ENCODE assay signal across 8 cellular contexts in the genomic region with DNA sequence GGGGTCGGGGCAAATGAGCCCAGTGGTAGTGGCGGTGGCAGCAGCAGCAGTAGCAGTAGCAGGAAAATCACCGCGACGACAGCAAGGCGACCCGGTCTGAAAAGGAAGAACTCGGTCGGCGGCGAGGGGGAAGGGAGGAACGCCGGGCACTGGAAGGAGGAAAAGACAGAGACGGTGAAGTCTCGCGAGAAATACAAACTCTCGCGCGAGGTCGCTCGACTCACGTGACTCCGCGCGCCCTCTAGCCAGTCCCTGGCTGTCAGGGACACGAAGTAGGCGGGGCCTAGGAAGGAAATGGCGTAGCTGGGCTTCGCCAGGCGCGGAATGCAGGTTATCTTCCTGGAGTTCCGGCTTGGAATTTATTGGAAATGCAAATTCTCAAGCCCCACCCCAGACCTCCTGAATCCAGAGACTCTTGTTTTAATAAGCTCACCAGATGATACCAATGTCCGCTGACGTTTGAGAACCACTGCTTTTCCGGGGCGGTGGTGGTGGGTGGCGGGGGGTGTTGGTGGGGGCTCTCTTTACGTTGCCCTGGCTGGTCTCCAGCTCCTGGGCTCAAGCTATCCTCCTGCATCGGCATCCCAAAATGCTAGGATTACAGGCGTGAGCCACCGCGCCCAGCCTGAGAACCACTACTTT. TPM values are rescaled to one million over a fixed set of nuclear protein-coding genes. Genes with fewer than 3 reads are reported as not detected.
DNase-seq lines count a peak whose midpoint lies in the region; ATAC-seq and TF ChIP-seq lines count a peak whose summit lies in the region.

A gene (minus strand): TSS at position 141 of the 642 bp plus-strand sequence. CDS start 1,333 bp downstream, outside the sequence.

- no peaks in the 10 kb centered on the region for H3K9me2 ChIP-seq in Karpas-422 (replicated peaks; ENCODE audit: insufficient read depth, low read length)

- H3K9ac ChIP-seq in Karpas-422 (ENCODE audit: low read length) = peak within 1 kb of the TSS; percentile 93

- DNase-seq in DMS79 treated with DMSO at 0.1 percent for 48 hours (lab: John Stamatoyannopoulos, UW) (peak; percentile 76), Karpas-422 (peak; percentile 99), RKO (ENCODE audit: low spot score) (peak; percentile 99), activated T-helper 1 cell treated with Interleukin-2 at 50 U/mL for 16 hours (ENCODE audit: low read depth) (peak; percentile 95), esophagus muscularis mucosa (ENCODE audit: extremely low spot score) (peak; percentile 99)
- DNase-seq in stimulated activated CD8-positive, alpha-beta memory T cell treated with anti-CD3 and anti-CD28 coated beads, Interleukin-7, amount 100 ng/mL, for 4 hours (ENCODE audit: low read depth in 2 of 2) = peak; percentile 92

- TF ChIP-seq EP300 in esophagus muscularis mucosa (IDR thresholded peaks at IDR 0.05) = no peak

- no peak for TF ChIP-seq CTCF in esophagus muscularis mucosa (IDR thresholded peaks at IDR 0.05)

- peaks cover 23% of the 10 kb centered on the region; the same call in 1 of the 2 replicates for H4K20me1 ChIP-seq in Karpas-422 (ENCODE audit: insufficient read depth, low read depth, low read length)

- peak within 1 kb of the TSS; percentile 86 for H3K4me3 ChIP-seq in Karpas-422 (ENCODE audit: low read length)
- peak within 1 kb of the TSS; percentile 76 to 93 (median 91) for H3K4me3 ChIP-seq in esophagus muscularis mucosa
- H3K4me3 ChIP-seq in muscle layer of duodenum (ENCODE audit: low read depth in 1 of 2, low read length in 2 of 2) = peak within 1 kb of the TSS; percentile 89 to 93

- H3K36me3 ChIP-seq in Karpas-422 (ENCODE audit: insufficient read depth, low read length) (peaks cover 34% of the 10 kb centered on the region), esophagus muscularis mucosa (peaks cover 6 to 35% (median 23%) of the 10 kb centered on the region in 4 donors), muscle layer of duodenum (ENCODE audit: control insufficient read depth in 1 of 2, insufficient read depth in 2 of 2, low read length in 2 of 2) (peaks cover 6 to 29% of the 10 kb centered on the region in 2 donors)

- peak within 1 kb of the TSS; percentile 73 for H2AFZ ChIP-seq in Karpas-422 (ENCODE audit: low read length)

- ATAC-seq in GM21825 (IDR thresholded peaks at IDR 0.05; ENCODE audit: unreplicated experiment) = peak; percentile 90

- H3K4me1 ChIP-seq in Karpas-422 (ENCODE audit: low read length) = peaks cover 43% of the 10 kb centered on the region
- H3K4me1 ChIP-seq in esophagus muscularis mucosa = peaks cover 39 to 52% (median 51%) of the 10 kb centered on the region in 4 donors
- H3K4me1 ChIP-seq in muscle layer of duodenum (ENCODE audit: control insufficient read depth in 1 of 2, insufficient read depth in 2 of 2, low read length in 2 of 2) = peaks cover 10 to 38% of the 10 kb centered on the region in 2 donors

- peaks cover 48% of the 10 kb centered on the region for H3K79me2 ChIP-seq in Karpas-422 (ENCODE audit: low read length)

- intact Hi-C loops in esophagus muscularis mucosa (cut with DNase I) = loop anchor here (5.0 kb wide), 1 partner anchor 197 kb away; no protein-coding TSS in a partner anchor

- under 1% methylated on average over 38 of the region's 42 CpGs for whole genome bisulfite sequencing in esophagus muscularis mucosa

- H3K4me2 ChIP-seq in Karpas-422 (ENCODE audit: low read depth, low read length, poor library complexity, severe bottlenecking) = peak within 1 kb of the TSS; percentile 93

- H3K9me3 ChIP-seq in Karpas-422 (ENCODE audit: low read length) (no peaks in the 10 kb centered on the region), esophagus muscularis mucosa (no peaks in the 10 kb centered on the region), muscle layer of duodenum (ENCODE audit: control insufficient read depth in 1 of 2, low read length in 2 of 2) (no peaks in the 10 kb centered on the region)

- no peaks in the 10 kb centered on the region for H3K27me3 ChIP-seq in Karpas-422 (ENCODE audit: low read length)
- H3K27me3 ChIP-seq in esophagus muscularis mucosa = no peaks in the 10 kb centered on the region
- H3K27me3 ChIP-seq in muscle layer of duodenum (ENCODE audit: low read depth, low read length) = no peaks in the 10 kb centered on the region

- peak within 1 kb of the TSS; percentile 75 for H3K27ac ChIP-seq in Karpas-422 (ENCODE audit: low read length)
- H3K27ac ChIP-seq in esophagus muscularis mucosa (replicated peaks in 1 of 4) = peak within 1 kb of the TSS; percentile 93 to 98 (median 96)
- peak within 1 kb of the TSS; percentile 87 for H3K27ac ChIP-seq in muscle layer of duodenum (ENCODE audit: low read length)

- peak; percentile 46 for TF ChIP-seq POLR2A in esophagus muscularis mucosa (IDR thresholded peaks at IDR 0.05; ENCODE audit: low read depth)

RNA-seq across cellular contexts. Expression of the gene that starts here (rescaled TPM):
- total RNA-seq in Karpas-422 (2014; rRNA removed; shearing (Covaris generic); ENCODE audit: low replicate concordance) = 9.8 and 26.1 TPM in 2 replicates
- 10 to 100 TPM in 2 of 4 donors, 1 to 10 TPM in 2; 9.7 to 17.0 (median 13.1) TPM for total RNA-seq in esophagus muscularis mucosa

Comparison
In these comparisons a context has a peak if more than half of its experiments do, and no peak if none do; other contexts are left out.
1. Peak in every context shown above with its lines: DNase-seq, ATAC-seq, H3K4me3 ChIP-seq and H3K27ac ChIP-seq.